ENCODE assay signal across 22 cellular contexts in the genomic region with DNA sequence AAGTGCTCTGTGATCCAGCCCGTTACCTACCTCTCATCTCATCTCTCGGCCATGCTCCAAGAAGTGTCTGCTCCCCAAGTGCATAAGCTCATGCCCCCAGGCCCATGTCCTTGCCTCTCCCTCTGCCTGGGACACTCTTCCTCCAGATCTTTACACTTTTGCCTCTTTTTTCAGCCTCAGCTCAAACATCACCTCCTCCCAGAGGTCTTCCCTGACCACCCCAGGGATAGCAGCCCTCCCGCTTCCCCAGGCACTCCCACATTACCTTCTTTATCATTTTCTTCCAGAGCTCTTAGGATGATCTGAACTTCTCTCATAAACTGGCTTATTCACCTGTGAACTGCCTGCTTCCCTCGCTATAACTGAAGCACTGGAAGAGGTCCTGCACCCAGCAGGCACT.
"Had no signal": no experiment of that assay in that cellular context is flagged by ENCODE, and none has a peak within 500 bp of the region (broad histone marks: within the 10 kb centered on the region; RNA-seq: fewer than 3 reads in every experiment).

No MANE protein-coding gene starts in this region.

- H3K9me3 Mint-ChIP-seq: activated CD4-positive, alpha-beta memory T cell treated with anti-CD3 and anti-CD28 coated beads, Interleukin-2, amount 10 ng/mL, durations not matched to agents 7 days and 5 days; mesothelial cell of epicardium; nephron progenitor cell had no signal

- H3K9me3 ChIP-seq: body of pancreas, esophagus muscularis mucosa, gastroesophageal sphincter, heart left ventricle, suprapubic skin, upper lobe of left lung had no signal

- H3K4me3 Mint-ChIP-seq: activated CD4-positive, alpha-beta memory T cell treated with anti-CD3 and anti-CD28 coated beads, Interleukin-2, amount 10 ng/mL, durations not matched to agents 7 days and 5 days; mesothelial cell of epicardium; nephron progenitor cell had no signal

- H3K36me3 Mint-ChIP-seq: mesothelial cell of epicardium had no signal

- DNase-seq: activated CD4-positive, alpha-beta memory T cell treated with anti-CD3 and anti-CD28 coated beads, Interleukin-2, amount 10 ng/mL, durations not matched to agents 7 days and 5 days; activated naive CD4-positive, alpha-beta T cell; activated T-cell treated with anti-CD3 and anti-CD28 coated beads, Interleukin-2, amount 50 U/mL, for 48 hours; dermis blood vessel endothelial cell; effector memory CD4-positive, alpha-beta T cell; heart left ventricle; kidney; nephron progenitor cell; occipital lobe; retina; stimulated activated naive CD4-positive, alpha-beta T cell treated with Interleukin-2 at 50 U/mL for 16 hours; SW 1271; T-helper 9 cell had no signal

- H3K27me3 ChIP-seq: body of pancreas, heart left ventricle, suprapubic skin, upper lobe of left lung had no signal

- H3K36me3 ChIP-seq: esophagus muscularis mucosa, gastroesophageal sphincter, heart left ventricle, suprapubic skin, upper lobe of left lung had no signal

- H3K27me3 Mint-ChIP-seq: activated CD4-positive, alpha-beta memory T cell treated with anti-CD3 and anti-CD28 coated beads, Interleukin-2, amount 10 ng/mL, durations not matched to agents 7 days and 5 days had no signal

- ATAC-seq: activated CD4-positive, CD25-positive, alpha-beta regulatory T cell treated with anti-CD3 and anti-CD28 coated beads, Interleukin-2, amount 50 U/mL, for 24 hours; body of pancreas; gastroesophageal sphincter; heart left ventricle had no signal

- H3K27ac ChIP-seq: esophagus muscularis mucosa, gastroesophageal sphincter, heart left ventricle, suprapubic skin had no signal

- H3K4me3 ChIP-seq: body of pancreas, esophagus muscularis mucosa, gastroesophageal sphincter, heart left ventricle, lung, suprapubic skin, upper lobe of left lung had no signal

- H3K27ac Mint-ChIP-seq: activated CD4-positive, alpha-beta memory T cell treated with anti-CD3 and anti-CD28 coated beads, Interleukin-2, amount 10 ng/mL, durations not matched to agents 7 days and 5 days; nephron progenitor cell had no signal

- FAIRE-seq: endothelial cell of umbilical vein, kidney had no signal
